Comparison of ENCODE assay signal across 24 cellular contexts in the genomic region with DNA sequence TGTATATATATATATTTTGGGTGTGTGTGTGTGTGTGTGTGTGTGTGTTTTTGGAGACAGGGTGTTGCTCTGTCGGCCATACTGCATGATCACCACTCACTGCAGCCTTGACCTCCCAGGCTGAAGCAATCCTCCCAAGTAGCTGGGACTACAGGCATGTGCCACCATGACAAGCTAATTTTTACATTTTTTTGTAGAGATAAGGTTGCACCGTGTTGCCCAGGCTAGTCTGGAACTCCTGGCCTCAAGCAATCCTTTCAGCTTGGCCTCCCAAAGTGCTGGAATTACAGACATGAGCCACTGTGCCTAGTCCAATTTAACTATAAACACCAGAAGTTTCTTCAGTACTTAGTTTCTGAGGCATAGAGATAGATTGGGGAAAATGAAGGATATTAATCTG. TPM values are rescaled to one million over a fixed set of nuclear protein-coding genes. Genes with fewer than 3 reads are reported as not detected.
DNase-seq lines count a peak whose midpoint lies in the region; ATAC-seq and TF ChIP-seq lines count a peak whose summit lies in the region.
"Had no signal": no experiment of that assay in that cellular context is flagged by ENCODE, and none has a peak within 500 bp of the region (broad histone marks: within the 10 kb centered on the region; RNA-seq: fewer than 3 reads in every experiment).

No MANE protein-coding gene starts in this region.

- no peak for TF ChIP-seq CTCF in body of pancreas (IDR thresholded peaks at IDR 0.05)

- H3K27me3 ChIP-seq in GM23248 (replicated peaks; ENCODE audit: insufficient read depth) (no peaks in the 10 kb centered on the region), body of pancreas (no peaks in the 10 kb centered on the region), mesenchymal stem cell (ENCODE audit: control insufficient read depth in 1 of 2, insufficient read depth in 1 of 2, low read length in 2 of 2) (no peaks in the 10 kb centered on the region), skeletal muscle tissue (ENCODE audit: control insufficient read depth in 3 of 3, insufficient read depth in 3 of 3, low read length in 3 of 3) (no peaks in the 10 kb centered on the region)
- H3K27me3 ChIP-seq: uterus had no signal

- no peak for DNase-seq in GM23248
- no peak for DNase-seq in body of pancreas
- no peak for DNase-seq in mesenchymal stem cell
- no peak for DNase-seq in DMS153 (lab: John Stamatoyannopoulos, UW)
- no peak for DNase-seq in hypothalamus (lab: John Stamatoyannopoulos, UW)
- no peak for DNase-seq in DMS 273 treated with DMSO at 0.1 percent for 48 hours (lab: John Stamatoyannopoulos, UW)
- DNase-seq in activated gamma-delta T cell (lab: John Stamatoyannopoulos, UW): no peak
- DNase-seq: activated CD4-positive, alpha-beta T cell treated with anti-CD3 and anti-CD28 coated beads for 4 hours; activated CD8-positive, alpha-beta memory T cell treated with anti-CD3 and anti-CD28 coated beads for 24 hours; activated effector memory CD4-positive, alpha-beta T cell treated with anti-CD3 and anti-CD28 coated beads, Interleukin-2, amount 50 U/mL, for 16 hours; activated naive CD8-positive, alpha-beta T cell treated with anti-CD3 and anti-CD28 coated beads, Interleukin-2, amount 10 ng/mL, durations not matched to agents 7 days and 5 days; AML-193; CD4-positive, alpha-beta T cell; HCEC 1CT; MM.1S; NCI-H1417; NCI-H2081 treated with DMSO at 0.1 percent for 48 hours; NCI-H446; stimulated activated CD4-positive, alpha-beta T cell treated with anti-CD3 and anti-CD28 coated beads, Interleukin-4, amount 100 ng/mL, for 1 hour; uterus had no signal

- no peaks in the 10 kb centered on the region for H3F3A ChIP-seq in GM23248 (ENCODE audit: insufficient read depth)

- peaks cover 96% of the 10 kb centered on the region for H3K79me2 ChIP-seq in GM23248 (ENCODE audit: insufficient read depth)

- H3K4me1 ChIP-seq in GM23248 (ENCODE audit: insufficient read depth) (peaks cover 16% of the 10 kb centered on the region), body of pancreas (peaks cover 33% of the 10 kb centered on the region), mesenchymal stem cell (ENCODE audit: control insufficient read depth, insufficient read depth, low read depth, low read length) (peaks cover 11% of the 10 kb centered on the region), skeletal muscle tissue (ENCODE audit: control insufficient read depth in 3 of 3, insufficient read depth in 3 of 3, low read length in 3 of 3) (peaks cover 34 to 39% (median 34%) of the 10 kb centered on the region in 3 donors)

- H2BK120ac ChIP-seq in mesenchymal stem cell (ENCODE audit: low read depth, low read length): no peak overlapping the region

- 51 to 56% methylated on average over 2 of the region's 2 CpGs for WGBS in GM23248 (ENCODE audit: low coverage in 1 of 2, low lambda C conversion rate in 2 of 2, missing lambda C conversion rate in 2 of 2), 2 experiments
- 51% methylated on average over 2 of the region's 2 CpGs for WGBS in body of pancreas, 2 donors
- WGBS in mesenchymal stem cell: 45% methylated on average over 1 of the region's 2 CpGs

- H3K27ac ChIP-seq in GM23248: peak overlapping the region; percentile 26; the same call in 1 of the 2 replicates
- no peak overlapping the region for H3K27ac ChIP-seq in body of pancreas
- H3K27ac ChIP-seq in mesenchymal stem cell (ENCODE audit: low read length, poor library complexity, severe bottlenecking): no peak overlapping the region
- peak overlapping the region; percentile 89 for H3K27ac ChIP-seq in skeletal muscle tissue (ENCODE audit: low read depth, low read length)
- H3K27ac ChIP-seq: A549, KMS-11 had no signal

- H3K14ac ChIP-seq in mesenchymal stem cell (ENCODE audit: low read length in 2 of 2): no peak overlapping the region

- ATAC-seq in body of pancreas: peak; percentile 14
- ATAC-seq: A549 had no signal

- in situ Hi-C loops in GM23248 (cut with MboI): no loop called here

- no peak overlapping the region for H2BK5ac ChIP-seq in mesenchymal stem cell (ENCODE audit: low read depth, low read length, poor library complexity, severe bottlenecking)

- no peak overlapping the region for H2AFZ ChIP-seq in GM23248
- no peak overlapping the region for H2AFZ ChIP-seq in mesenchymal stem cell (ENCODE audit: low read depth, low read length)

- no peaks in the 10 kb centered on the region for H3K9me2 ChIP-seq in GM23248 (ENCODE audit: insufficient read depth)

- H3K4me2 ChIP-seq in GM23248 (ENCODE audit: unreplicated experiment) (no peak overlapping the region), mesenchymal stem cell (ENCODE audit: low read length, poor library complexity, severe bottlenecking) (no peak overlapping the region)
- H3K4me2 ChIP-seq: A549, KMS-11 had no signal

- peak overlapping the region in 1 of 2 experiments; percentile 52 for H2BK12ac ChIP-seq in mesenchymal stem cell (ENCODE audit: low read length in 2 of 2)

- H3K79me1 ChIP-seq in mesenchymal stem cell (replicated peaks; ENCODE audit: low read length, poor library complexity, severe bottlenecking): no peaks in the 10 kb centered on the region

- no peak overlapping the region for H3K4me3 ChIP-seq in GM23248
- H3K4me3 ChIP-seq in body of pancreas: no peak overlapping the region
- H3K4me3 ChIP-seq in mesenchymal stem cell (ENCODE audit: insufficient read depth in 1 of 2, low read depth in 1 of 2, low read length in 2 of 2): no peak overlapping the region
- peak overlapping the region in 1 of 3 donors; percentile 6 for H3K4me3 ChIP-seq in skeletal muscle tissue (ENCODE audit: low read length in 3 of 3)
- H3K4me3 ChIP-seq: A549, SK-N-MC, uterus had no signal

- no peak overlapping the region for H3K9ac ChIP-seq in GM23248
- H3K9ac ChIP-seq in mesenchymal stem cell (ENCODE audit: low read length): peak overlapping the region; percentile 14
- H3K9ac ChIP-seq in skeletal muscle tissue (ENCODE audit: low read depth in 1 of 3, low read length in 3 of 3): peak overlapping the region in 1 of 3 donors; percentile 1
- H3K9ac ChIP-seq: KMS-11 had no signal

- intact Hi-C loops in body of pancreas (cut with DNase I): no loop called here

- no peak overlapping the region for H3K23ac ChIP-seq in mesenchymal stem cell (ENCODE audit: low read length in 2 of 2)

- H4K20me1 ChIP-seq in GM23248 (ENCODE audit: insufficient read depth): no peaks in the 10 kb centered on the region; the same call in 1 of the 2 replicates

- no peaks in the 10 kb centered on the region for H3K9me3 ChIP-seq in GM23248 (ENCODE audit: low read depth)
- no peaks in the 10 kb centered on the region for H3K9me3 ChIP-seq in body of pancreas
- no peaks in the 10 kb centered on the region for H3K9me3 ChIP-seq in mesenchymal stem cell (ENCODE audit: control insufficient read depth, low read length)
- no peaks in the 10 kb centered on the region for H3K9me3 ChIP-seq in skeletal muscle tissue (ENCODE audit: control insufficient read depth in 3 of 3, low read length in 3 of 3)
- H3K9me3 ChIP-seq: A549, uterus had no signal

- H2AK5ac ChIP-seq in mesenchymal stem cell (ENCODE audit: low read length, severe bottlenecking): no peak overlapping the region

- H4K91ac ChIP-seq in mesenchymal stem cell (ENCODE audit: low read length): no peak overlapping the region

- H3K36me3 ChIP-seq in GM23248 (ENCODE audit: low read depth): no peaks in the 10 kb centered on the region
- no peaks in the 10 kb centered on the region for H3K36me3 ChIP-seq in body of pancreas (replicated peaks in 1 of 2; ENCODE audit: insufficient read depth in 1 of 2, low read depth in 2 of 2)
- H3K36me3 ChIP-seq in mesenchymal stem cell (ENCODE audit: control insufficient read depth in 1 of 2, insufficient read depth in 2 of 2, low read depth in 1 of 2, low read length in 2 of 2): peaks cover 0 to 10% of the 10 kb centered on the region in 2 experiments
- H3K36me3 ChIP-seq in skeletal muscle tissue (ENCODE audit: control insufficient read depth in 3 of 3, insufficient read depth in 3 of 3, low read length in 3 of 3): no peaks in the 10 kb centered on the region
- H3K36me3 ChIP-seq: uterus had no signal

- H4K8ac ChIP-seq in mesenchymal stem cell (ENCODE audit: low read length): no peak overlapping the region

- peak overlapping the region in 1 of 2 experiments; percentile 37 for H3K4ac ChIP-seq in mesenchymal stem cell (ENCODE audit: low read depth in 1 of 2, low read length in 2 of 2)

- peak overlapping the region; percentile 33 to 48 for H3K18ac ChIP-seq in mesenchymal stem cell (ENCODE audit: low read depth in 1 of 2, low read length in 2 of 2)

- no peak overlapping the region for H2BK15ac ChIP-seq in mesenchymal stem cell (ENCODE audit: low read depth, poor library complexity, severe bottlenecking)

- TF ChIP-seq POLR2A in body of pancreas (IDR thresholded peaks at IDR 0.05): no peak

RNA-seq across cellular contexts. Expression of a gene that starts 18.3 kb away (rescaled TPM):
- 122 and 131 TPM in 2 replicates for total RNA-seq in GM23248 (2014; rRNA removed; shearing (Covaris generic))
- 81.3 and 82.0 TPM in 2 replicates for polyA plus RNA-seq in GM23248 (2016; fragmentation: Nextera tagmentation; extraction: Ambion mirVana)
- total RNA-seq in body of pancreas: 10 to 100 TPM; 19.1 to 28.3 TPM
- 146 TPM for polyA plus RNA-seq in mesenchymal stem cell (2013, experiment 1 of 2)
- 150 TPM for polyA plus RNA-seq in mesenchymal stem cell (2013, experiment 2 of 2)
- total RNA-seq in skeletal muscle tissue: 26.6 TPM

Comparison
In these comparisons a context has a peak if more than half of its experiments do, and no peak if none do; other contexts are left out.
1. H3K27ac ChIP-seq: peak in GM23248 (single experiment) and skeletal muscle tissue (single experiment); none in body of pancreas (0 of 4) and mesenchymal stem cell (single experiment).